Comparison of ENCODE assay signal across 12 cellular contexts in the genomic region with DNA sequence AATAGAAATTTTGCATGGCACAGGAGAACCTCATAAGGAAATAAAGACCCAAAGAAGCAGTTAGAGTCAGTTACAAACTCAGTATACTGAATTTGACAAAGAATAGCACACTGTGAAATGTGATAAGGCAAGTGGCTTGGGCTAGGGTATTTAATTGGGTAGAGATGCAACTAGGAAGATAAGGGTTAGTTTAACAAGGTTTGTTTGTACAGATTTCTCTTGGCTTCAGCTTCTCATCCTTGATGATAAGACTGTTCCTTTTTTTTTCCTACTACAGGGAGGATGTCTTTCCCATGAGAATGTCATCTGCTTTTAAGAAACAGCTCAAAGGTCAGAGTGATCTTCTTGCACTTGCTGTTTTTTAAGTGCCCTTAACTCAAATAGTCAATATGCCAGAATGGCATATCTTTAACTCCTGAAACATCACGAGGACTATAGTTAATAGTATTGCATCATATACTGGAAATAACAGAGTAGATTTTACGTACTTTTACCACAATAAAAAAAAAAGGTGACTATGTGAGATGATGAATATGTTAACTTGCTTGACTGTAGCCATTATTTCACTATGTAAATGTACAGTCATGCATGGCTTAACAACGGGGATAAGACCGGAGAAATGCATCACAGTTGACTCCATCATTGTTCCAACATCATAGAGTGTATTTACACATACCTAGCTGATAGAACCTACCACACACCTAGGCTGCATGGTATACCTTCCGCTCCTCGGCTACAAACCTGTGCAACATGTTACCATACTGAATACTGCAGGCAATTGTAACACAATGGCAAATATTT. TPM values are rescaled to one million over a fixed set of nuclear protein-coding genes. Genes with fewer than 3 reads are reported as not detected.
DNase-seq lines count a peak whose midpoint lies in the region; ATAC-seq and TF ChIP-seq lines count a peak whose summit lies in the region.
"Had no signal": no experiment of that assay in that cellular context is flagged by ENCODE, and none has a peak within 500 bp of the region (broad histone marks: within the 10 kb centered on the region; RNA-seq: fewer than 3 reads in every experiment).

No MANE protein-coding gene starts in this region.

- H3K9me3 ChIP-seq in heart right ventricle, result no peaks in the 10 kb centered on the region
- no peaks in the 10 kb centered on the region for H3K9me3 ChIP-seq in right cardiac atrium (ENCODE audit: control insufficient read depth, low read length)
- H3K9me3 ChIP-seq: adrenal gland, colonic mucosa had no signal

- intact Hi-C loops in heart right ventricle (cut with DNase I) (loop anchor here (2.0 to 10.0 kb wide), 15 partner anchors 39 to 172 kb away; no protein-coding TSS in a partner anchor), right cardiac atrium (cut with DNase I) (loop anchor here (2.0 to 10.0 kb wide), 5 partner anchors 49 to 170 kb away; no protein-coding TSS in a partner anchor)

- no peak for TF ChIP-seq POLR2A in GM18505 (IDR thresholded peaks at IDR 0.05; ENCODE audit: borderline replicate concordance, extremely low read depth, insufficient read depth, insufficient read length)

- no peaks in the 10 kb centered on the region for H3K36me3 ChIP-seq in heart right ventricle
- H3K36me3 ChIP-seq: adrenal gland, colonic mucosa had no signal

- 67 to 68% methylated on average over 6 of the region's 6 CpGs for WGBS in heart right ventricle, 2 donors
- WGBS in right cardiac atrium, result 68% methylated on average over 6 of the region's 6 CpGs

- H3K4me1 ChIP-seq in heart right ventricle (peaks cover 4 to 51% (median 40%) of the 10 kb centered on the region in 9 donors), right cardiac atrium (ENCODE audit: control insufficient read depth, insufficient read depth, low read length) (peaks cover 9% of the 10 kb centered on the region)

- peaks cover 6% of the 10 kb centered on the region for H3K36me3 Mint-ChIP-seq in stimulated activated effector memory CD8-positive, alpha-beta T cell treated with anti-CD3 and anti-CD28 coated beads, Interleukin-12 subunit alpha, Interleukin-12 subunit beta, amount 100 ng/mL, for 72 hours

- no peaks in the 10 kb centered on the region for H3K9me3 Mint-ChIP-seq in stimulated activated effector memory CD8-positive, alpha-beta T cell treated with anti-CD3 and anti-CD28 coated beads, Interleukin-12 subunit alpha, Interleukin-12 subunit beta, amount 100 ng/mL, for 72 hours

- peak overlapping the region; percentile 35 for H3K27ac Mint-ChIP-seq in stimulated activated effector memory CD8-positive, alpha-beta T cell treated with anti-CD3 and anti-CD28 coated beads, Interleukin-12 subunit alpha, Interleukin-12 subunit beta, amount 100 ng/mL, for 72 hours

- H3K4me1 Mint-ChIP-seq in stimulated activated effector memory CD8-positive, alpha-beta T cell treated with anti-CD3 and anti-CD28 coated beads, Interleukin-12 subunit alpha, Interleukin-12 subunit beta, amount 100 ng/mL, for 72 hours, result peaks cover 54% of the 10 kb centered on the region

- ATAC-seq in heart right ventricle (no peak), right cardiac atrium (no peak), GM18505 (IDR thresholded peaks at IDR 0.05; ENCODE audit: unreplicated experiment) (no peak)
- ATAC-seq in stimulated activated effector memory CD8-positive, alpha-beta T cell treated with anti-CD3 and anti-CD28 coated beads, Interleukin-12 subunit alpha, Interleukin-12 subunit beta, amount 100 ng/mL, for 72 hours, result no peak

- H3K27me3 ChIP-seq in heart right ventricle (no peaks in the 10 kb centered on the region), right cardiac atrium (ENCODE audit: control insufficient read depth, insufficient read depth) (no peaks in the 10 kb centered on the region)
- H3K27me3 ChIP-seq: adrenal gland, colonic mucosa had no signal

- peak overlapping the region in 6 of 10 donors; percentile 10 to 69 (median 58) for H3K27ac ChIP-seq in heart right ventricle
- H3K27ac ChIP-seq in right cardiac atrium (ENCODE audit: low read length), result no peak overlapping the region
- H3K27ac ChIP-seq: colonic mucosa had no signal

- no peak for TF ChIP-seq CTCF in heart right ventricle (IDR thresholded peaks at IDR 0.05)
- TF ChIP-seq CTCF in choroid plexus epithelial cell (conservative IDR thresholded peaks at IDR 0.05; ENCODE audit: low read depth, low read length), result no peak

- DNase-seq in heart right ventricle (no peak), right cardiac atrium (no peak), RKO (ENCODE audit: low spot score) (peak; percentile 43), choroid plexus epithelial cell (ENCODE audit: low read depth) (peak; percentile 26), C1 segment of cervical spinal cord (lab: John Stamatoyannopoulos, UW) (no peak)
- no peak for DNase-seq in stimulated activated effector memory CD8-positive, alpha-beta T cell treated with anti-CD3 and anti-CD28 coated beads, Interleukin-12 subunit alpha, Interleukin-12 subunit beta, amount 100 ng/mL, for 72 hours (ENCODE audit: low spot score in 2 of 2)
- no peak for DNase-seq in stimulated activated CD4-positive, alpha-beta T cell treated with anti-CD3 and anti-CD28 coated beads, Interleukin-2, amount 100 ng/mL, for 48 hours
- DNase-seq: NCI-H1436 treated with DMSO at 0.1 percent for 48 hours had no signal

- H3K4me3 ChIP-seq in heart right ventricle (no peak overlapping the region), right cardiac atrium (ENCODE audit: low read length) (no peak overlapping the region), choroid plexus epithelial cell (ENCODE audit: low read depth, low read length) (no peak overlapping the region)

- H3K4me3 Mint-ChIP-seq in stimulated activated effector memory CD8-positive, alpha-beta T cell treated with anti-CD3 and anti-CD28 coated beads, Interleukin-12 subunit alpha, Interleukin-12 subunit beta, amount 100 ng/mL, for 72 hours, result no peak overlapping the region

RNA-seq across cellular contexts. Expression of gene TRAF3IP3, which starts 9.2 kb away (rescaled TPM):
- 1 to 10 TPM in 4 of 10 donors, under 1 TPM in 6; 0.45 to 8.0 (median 0.85) TPM for total RNA-seq in heart right ventricle
- under 1 TPM; 0.58 to 0.59 TPM for polyA plus RNA-seq in heart right ventricle
- total RNA-seq in right cardiac atrium, result 1 to 10 TPM in 3 of 4 donors, under 1 TPM in 1; 0.91 to 2.7 (median 1.4) TPM
- 0.63 TPM for polyA plus RNA-seq in right cardiac atrium

RNA-seq across cellular contexts. Expression of gene C1orf74, which starts 37.7 kb away (rescaled TPM):
- total RNA-seq in heart right ventricle (1 to 10 TPM; 1.2 to 2.8 (median 1.9) TPM), right cardiac atrium (1 to 10 TPM; 1.9 to 3.3 (median 2.8) TPM)
- polyA plus RNA-seq in heart right ventricle (1 to 10 TPM; 1.0 to 1.2 TPM), right cardiac atrium (1.4 TPM)

RNA-seq across cellular contexts. Expression of gene HSD11B1, which starts 42.0 kb away (rescaled TPM):
- 10 to 100 TPM in 1 of 10 donors, 1 to 10 TPM in 9; 1.3 to 15.7 (median 3.0) TPM for total RNA-seq in heart right ventricle
- polyA plus RNA-seq in heart right ventricle, result 1 to 10 TPM in 1 of 2 donors, under 1 TPM in 1; 0.59 to 7.2 TPM
- 1 to 10 TPM; 1.0 to 4.3 (median 2.7) TPM for total RNA-seq in right cardiac atrium
- 1.5 TPM for polyA plus RNA-seq in right cardiac atrium
- total RNA-seq: G401 had no signal

RNA-seq across cellular contexts. Expression of gene IRF6, which starts 59.3 kb away (rescaled TPM):
- total RNA-seq in heart right ventricle (10 to 100 TPM; 25.1 to 69.4 (median 43.8) TPM), right cardiac atrium (10 to 100 TPM; 27.7 to 45.4 (median 36.4) TPM)
- polyA plus RNA-seq in heart right ventricle (10 to 100 TPM in 1 of 2 donors, 1 to 10 TPM in 1; 1.2 to 11.3 TPM), right cardiac atrium (22.6 TPM)
- total RNA-seq: G401 had no signal

Comparison
In these comparisons a context has a peak if more than half of its experiments do, and no peak if none do; other contexts are left out.
1. DNase-seq: peak in RKO (single experiment) and choroid plexus epithelial cell (single experiment); none in heart right ventricle (0 of 2), right cardiac atrium (0 of 3), stimulated activated effector memory CD8-positive, alpha-beta T cell treated with anti-CD3 and anti-CD28 coated beads, Interleukin-12 subunit alpha, Interleukin-12 subunit beta, amount 100 ng/mL, for 72 hours (0 of 2), stimulated activated CD4-positive, alpha-beta T cell treated with anti-CD3 and anti-CD28 coated beads, Interleukin-2, amount 100 ng/mL, for 48 hours (0 of 2) and C1 segment of cervical spinal cord (0 of 14).